In the genomic region with DNA sequence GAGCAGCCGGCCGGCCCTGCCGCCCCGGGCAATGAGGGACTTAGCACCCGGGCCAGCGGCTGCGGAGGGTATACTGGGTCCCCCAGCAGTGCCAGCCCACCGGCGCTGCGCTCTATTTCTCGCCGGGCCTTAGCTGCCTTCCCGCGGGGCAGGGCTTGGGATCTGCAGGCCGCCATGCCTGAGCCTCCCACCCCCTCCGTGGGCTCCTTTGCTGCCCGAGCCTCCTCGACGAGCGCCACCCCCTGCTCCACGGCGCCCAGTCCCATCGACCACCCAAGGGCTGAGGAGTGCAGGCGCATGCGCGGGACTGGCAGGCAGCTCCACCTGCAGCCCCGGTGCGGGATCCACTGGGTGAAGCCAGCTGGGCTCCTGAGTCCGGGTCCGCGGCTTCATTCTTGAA, we compare ENCODE assay signal across 6 cellular contexts. TPM values are rescaled to one million over a fixed set of nuclear protein-coding genes. Genes with fewer than 3 reads are reported as not detected.
"Had no signal": no experiment of that assay in that cellular context is flagged by ENCODE, and none has a peak within 500 bp of the region (broad histone marks: within the 10 kb centered on the region; RNA-seq: fewer than 3 reads in every experiment).

No MANE protein-coding gene starts in this region.

RNA-seq across cellular contexts. Expression of a gene that starts 21.8 kb away (rescaled TPM):
- total RNA-seq: left lobe of liver, left ventricle myocardium inferior, lower leg skin, mammary epithelial cell, myocyte had no signal
- polyA plus RNA-seq: keratinocyte, mammary epithelial cell had no signal
